ENCODE assay signal across 17 cellular contexts in the genomic region with DNA sequence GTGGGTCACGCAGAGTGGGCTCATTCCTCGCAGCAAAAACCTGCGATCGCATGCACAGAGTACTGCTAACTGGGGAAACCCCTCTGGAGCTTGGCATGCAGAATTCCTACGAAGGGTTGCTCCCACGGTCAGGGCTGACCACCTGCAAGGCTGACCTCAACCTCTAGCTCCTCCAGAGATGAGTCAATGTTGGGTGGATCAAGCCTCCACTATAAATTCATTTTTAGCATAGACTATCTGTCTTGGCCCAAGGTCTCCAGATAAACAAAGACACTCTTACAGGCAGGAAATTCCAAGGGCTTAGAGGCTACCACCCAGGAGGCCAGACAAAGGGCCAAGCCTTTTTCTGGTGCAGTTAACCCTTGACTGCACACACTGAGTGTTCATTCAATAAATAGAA.
DNase-seq lines count a peak whose midpoint lies in the region; ATAC-seq, FAIRE-seq and TF ChIP-seq lines count a peak whose summit lies in the region.
"Had no signal": no experiment of that assay in that cellular context is flagged by ENCODE, and none has a peak within 500 bp of the region (broad histone marks: within the 10 kb centered on the region; RNA-seq: fewer than 3 reads in every experiment).

No MANE protein-coding gene starts in this region.

- H3K36me3 Mint-ChIP-seq in astrocyte (ENCODE audit: low read depth, unreplicated experiment) = no peaks in the 10 kb centered on the region
- H3K36me3 Mint-ChIP-seq in activated CD4-positive, alpha-beta memory T cell treated with anti-CD3 and anti-CD28 coated beads for 36 hours = no peaks in the 10 kb centered on the region
- H3K36me3 Mint-ChIP-seq: activated CD8-positive, alpha-beta memory T cell treated with anti-CD3 and anti-CD28 coated beads, Interleukin-2, amount 10 ng/mL, durations not matched to agents 7 days and 5 days had no signal

- no peaks in the 10 kb centered on the region for H3K9me3 ChIP-seq in astrocyte (ENCODE audit: insufficient read depth, low read depth, low read length)

- no peak overlapping the region for H3K27ac Mint-ChIP-seq in astrocyte (ENCODE audit: unreplicated experiment)
- H3K27ac Mint-ChIP-seq in activated CD4-positive, alpha-beta memory T cell treated with anti-CD3 and anti-CD28 coated beads for 36 hours = no peak overlapping the region
- H3K27ac Mint-ChIP-seq: activated CD8-positive, alpha-beta memory T cell treated with anti-CD3 and anti-CD28 coated beads, Interleukin-2, amount 10 ng/mL, durations not matched to agents 7 days and 5 days; B cell had no signal

- no peaks in the 10 kb centered on the region for H3K79me2 ChIP-seq in astrocyte (ENCODE audit: insufficient read depth, low read length)

- H3K27ac ChIP-seq in astrocyte (ENCODE audit: low read depth, low read length) = peak overlapping the region; percentile 82
- H3K27ac ChIP-seq: tibial nerve had no signal

- H4K20me1 ChIP-seq in astrocyte (ENCODE audit: insufficient read depth, low read length) = no peaks in the 10 kb centered on the region

- CTCF ChIA-PET in activated CD4-positive, alpha-beta memory T cell treated with anti-CD3 and anti-CD28 coated beads for 36 hours (lab: Charles Lee) = no interaction called here

- DNase-seq in HS-5 (ENCODE audit: low read depth) (peak; percentile 6), astrocyte (ENCODE audit: low read depth) (peak; percentile 91), kidney glomerular epithelial cell (lab: John Stamatoyannopoulos, UW) (peak; percentile 95), skeletal muscle cell (ENCODE audit: low read depth) (peak; percentile 61), T-helper 9 cell (no peak), T-helper 2 cell (no peak)
- no peak for DNase-seq in activated CD4-positive, alpha-beta memory T cell treated with anti-CD3 and anti-CD28 coated beads for 36 hours
- DNase-seq: activated CD8-positive, alpha-beta memory T cell treated with anti-CD3 and anti-CD28 coated beads, Interleukin-2, amount 10 ng/mL, durations not matched to agents 7 days and 5 days; activated naive CD4-positive, alpha-beta T cell treated with Interleukin-2 at 50 U/mL for 16 hours; DMS79; erythroblast; MV-4-11; stimulated activated CD4-positive, alpha-beta T cell treated with anti-CD3 and anti-CD28 coated beads, Interleukin-2, amount 100 ng/mL, for 48 hours had no signal

- intact Hi-C loops in activated CD4-positive, alpha-beta memory T cell treated with anti-CD3 and anti-CD28 coated beads for 36 hours (cut with micrococcal nuclease) = no loop called here

- no peaks in the 10 kb centered on the region for H3K27me3 ChIP-seq in astrocyte (ENCODE audit: insufficient read depth, low read length)
- H3K27me3 ChIP-seq: tibial nerve had no signal

- H3K4me3 ChIP-seq in astrocyte (ENCODE audit: insufficient read depth, low read depth, low read length) = peak overlapping the region; percentile 4
- no peak overlapping the region for H3K4me3 ChIP-seq in skeletal muscle cell (ENCODE audit: low read depth, low read length)
- H3K4me3 ChIP-seq: tibial nerve had no signal

- peak; percentile 62 for FAIRE-seq in astrocyte (lab: Jason Lieb, UNC)

- peaks cover 31% of the 10 kb centered on the region for H3K4me1 ChIP-seq in astrocyte (ENCODE audit: insufficient read depth, low read length)
- H3K4me1 ChIP-seq: tibial nerve had no signal

- H2AFZ ChIP-seq in astrocyte (ENCODE audit: low read depth, low read length) = no peak overlapping the region

- ATAC-seq in HG03159 (IDR thresholded peaks at IDR 0.05; ENCODE audit: unreplicated experiment) = no peak
- ATAC-seq: activated CD8-positive, alpha-beta memory T cell treated with anti-CD3 and anti-CD28 coated beads, Interleukin-2, amount 10 ng/mL, durations not matched to agents 7 days and 5 days; HCT116 had no signal

- H3K4me1 Mint-ChIP-seq in astrocyte (ENCODE audit: low read depth, unreplicated experiment) = no peaks in the 10 kb centered on the region
- H3K4me1 Mint-ChIP-seq in activated CD4-positive, alpha-beta memory T cell treated with anti-CD3 and anti-CD28 coated beads for 36 hours (ENCODE audit: low read depth) = no peaks in the 10 kb centered on the region
- H3K4me1 Mint-ChIP-seq: activated CD8-positive, alpha-beta memory T cell treated with anti-CD3 and anti-CD28 coated beads, Interleukin-2, amount 10 ng/mL, durations not matched to agents 7 days and 5 days; B cell had no signal

- H3K27me3 Mint-ChIP-seq in astrocyte (ENCODE audit: low read depth, unreplicated experiment) = no peaks in the 10 kb centered on the region
- H3K27me3 Mint-ChIP-seq in activated CD4-positive, alpha-beta memory T cell treated with anti-CD3 and anti-CD28 coated beads for 36 hours = no peaks in the 10 kb centered on the region
- H3K27me3 Mint-ChIP-seq: activated CD8-positive, alpha-beta memory T cell treated with anti-CD3 and anti-CD28 coated beads, Interleukin-2, amount 10 ng/mL, durations not matched to agents 7 days and 5 days; B cell had no signal

- H3K36me3 ChIP-seq in astrocyte (ENCODE audit: insufficient read depth, low read length) = no peaks in the 10 kb centered on the region
- H3K36me3 ChIP-seq: tibial nerve had no signal

- peak overlapping the region; percentile 68 for H3K9ac ChIP-seq in astrocyte (ENCODE audit: low read length)

- H3K4me2 ChIP-seq in astrocyte (ENCODE audit: low read length) = peak overlapping the region; percentile 71

- POLR2A ChIA-PET in activated CD4-positive, alpha-beta memory T cell treated with anti-CD3 and anti-CD28 coated beads for 36 hours (lab: Charles Lee) = no interaction called here

- peaks cover 10% of the 10 kb centered on the region for H3K9me3 Mint-ChIP-seq in astrocyte (ENCODE audit: unreplicated experiment)
- H3K9me3 Mint-ChIP-seq in activated CD4-positive, alpha-beta memory T cell treated with anti-CD3 and anti-CD28 coated beads for 36 hours = peaks cover 11% of the 10 kb centered on the region

- H3K4me3 Mint-ChIP-seq in astrocyte (ENCODE audit: unreplicated experiment) = no peak overlapping the region
- no peak overlapping the region for H3K4me3 Mint-ChIP-seq in activated CD4-positive, alpha-beta memory T cell treated with anti-CD3 and anti-CD28 coated beads for 36 hours
- H3K4me3 Mint-ChIP-seq: activated CD8-positive, alpha-beta memory T cell treated with anti-CD3 and anti-CD28 coated beads, Interleukin-2, amount 10 ng/mL, durations not matched to agents 7 days and 5 days; B cell had no signal

- TF ChIP-seq CTCF in astrocyte (IDR thresholded peaks at IDR 0.05; ENCODE audit: insufficient read depth, low read depth, low read length) = no peak

Comparison
In these comparisons a context has a peak if more than half of its experiments do, and no peak if none do; other contexts are left out.
1. DNase-seq: peak in HS-5 (single experiment), astrocyte (single experiment), kidney glomerular epithelial cell (single experiment) and skeletal muscle cell (single experiment); none in T-helper 9 cell (single experiment), activated CD4-positive, alpha-beta memory T cell treated with anti-CD3 and anti-CD28 coated beads for 36 hours (single experiment) and T-helper 2 cell (0 of 5).